ENCODE assay signal across 21 cellular contexts in the genomic region with DNA sequence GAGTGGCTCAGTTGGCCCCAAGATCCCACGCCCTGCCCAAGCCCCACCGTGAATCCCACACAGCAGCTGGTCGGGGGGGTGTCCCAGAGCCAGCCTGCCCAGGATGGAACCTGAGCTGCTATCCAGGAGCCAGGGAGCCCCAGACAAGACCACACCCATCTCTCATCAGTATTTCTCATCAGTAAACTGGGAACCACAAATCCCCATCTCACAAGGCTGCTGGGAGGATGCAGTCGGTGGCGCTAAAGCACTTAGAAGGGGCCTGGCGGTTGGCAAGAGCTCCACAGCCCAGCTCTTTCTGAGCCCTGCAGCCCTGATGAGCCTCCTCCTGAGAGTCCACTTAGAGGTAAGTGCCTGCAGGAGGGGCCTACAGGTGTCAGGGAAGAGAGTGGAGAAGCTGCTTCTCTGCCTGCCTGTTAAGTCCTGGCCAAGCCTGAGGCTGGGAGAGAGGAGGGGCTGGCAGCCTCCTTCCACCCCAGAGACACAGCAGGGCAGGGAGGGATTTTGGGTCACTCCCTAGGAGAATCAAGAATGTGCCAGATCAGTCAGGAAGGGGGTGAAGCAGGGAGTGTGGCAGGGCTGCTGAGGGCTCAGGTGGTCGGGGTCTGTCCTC. TPM values are rescaled to one million over a fixed set of nuclear protein-coding genes. Genes with fewer than 3 reads are reported as not detected.
DNase-seq lines count a peak whose midpoint lies in the region; ATAC-seq and TF ChIP-seq lines count a peak whose summit lies in the region.
"Had no signal": no experiment of that assay in that cellular context is flagged by ENCODE, and none has a peak within 500 bp of the region (broad histone marks: within the 10 kb centered on the region; RNA-seq: fewer than 3 reads in every experiment).

No MANE protein-coding gene starts in this region.

- H3F3A ChIP-seq in GM23338 (replicated peaks; ENCODE audit: low read depth): no peaks in the 10 kb centered on the region

- H3K4me1 ChIP-seq in GM23338 (ENCODE audit: insufficient read depth): peaks cover 15% of the 10 kb centered on the region
- H3K4me1 ChIP-seq: parathyroid adenoma had no signal

- no peak overlapping the region for H3K4me2 ChIP-seq in GM23338
- H3K4me2 ChIP-seq: KMS-11 had no signal

- no peak for TF ChIP-seq POLR2A in erythroblast (IDR thresholded peaks at IDR 0.05; ENCODE audit: low read length)

- no peak overlapping the region for H3K4me3 ChIP-seq in GM23338
- H3K4me3 ChIP-seq: suprapubic skin had no signal

- no peak overlapping the region for H3K27ac Mint-ChIP-seq in GM23338
- H3K27ac Mint-ChIP-seq in endothelial cell (ENCODE audit: unreplicated experiment): no peak overlapping the region
- H3K27ac Mint-ChIP-seq: activated CD8-positive, alpha-beta T cell treated with anti-CD3 and anti-CD28 coated beads for 36 hours; activated naive CD8-positive, alpha-beta T cell treated with anti-CD3 and anti-CD28 coated beads for 36 hours had no signal

- no peaks in the 10 kb centered on the region for H3K27me3 ChIP-seq in GM23338 (ENCODE audit: insufficient read depth)
- H3K27me3 ChIP-seq: suprapubic skin had no signal

- H4K20me1 ChIP-seq in GM23338 (replicated peaks; ENCODE audit: insufficient read depth): no peaks in the 10 kb centered on the region; the same call in 1 of the 2 replicates

- peaks cover 11% of the 10 kb centered on the region for H3K79me2 ChIP-seq in GM23338 (replicated peaks; ENCODE audit: insufficient read depth)
- H3K79me2 ChIP-seq: parathyroid adenoma had no signal

- H3K27me3 Mint-ChIP-seq in GM23338 (ENCODE audit: insufficient read depth, low read depth, poor library complexity) (no peaks in the 10 kb centered on the region), endothelial cell (ENCODE audit: unreplicated experiment) (peaks cover 9% of the 10 kb centered on the region)
- H3K27me3 Mint-ChIP-seq: activated CD8-positive, alpha-beta T cell treated with anti-CD3 and anti-CD28 coated beads for 36 hours; activated naive CD8-positive, alpha-beta T cell treated with anti-CD3 and anti-CD28 coated beads for 36 hours; naive B cell had no signal

- H3K36me3 Mint-ChIP-seq in GM23338 (ENCODE audit: low read depth): peaks cover 9% of the 10 kb centered on the region
- H3K36me3 Mint-ChIP-seq in endothelial cell (ENCODE audit: low read depth, unreplicated experiment): peaks cover 10% of the 10 kb centered on the region
- H3K36me3 Mint-ChIP-seq: activated naive CD8-positive, alpha-beta T cell treated with anti-CD3 and anti-CD28 coated beads for 36 hours had no signal

- no peak overlapping the region for H2AFZ ChIP-seq in GM23338
- H2AFZ ChIP-seq: parathyroid adenoma had no signal

- no peaks in the 10 kb centered on the region for H3K36me3 ChIP-seq in GM23338 (ENCODE audit: insufficient read depth)
- H3K36me3 ChIP-seq: suprapubic skin, WERI-Rb-1 had no signal

- TF ChIP-seq CTCF in GM23338 (conservative IDR thresholded peaks at IDR 0.05; ENCODE audit: low read depth in 2 of 2): peak in 1 of 2 experiments; percentile 6; a peak in 1 of 4 replicates
- no peak for TF ChIP-seq CTCF in endothelial cell (IDR thresholded peaks at IDR 0.05; ENCODE audit: unreplicated experiment)

- no peaks in the 10 kb centered on the region for H3K9me2 ChIP-seq in GM23338 (ENCODE audit: insufficient read depth)

- H3K4me3 Mint-ChIP-seq in GM23338 (no peak overlapping the region), endothelial cell (ENCODE audit: unreplicated experiment) (no peak overlapping the region)
- H3K4me3 Mint-ChIP-seq: activated CD8-positive, alpha-beta T cell treated with anti-CD3 and anti-CD28 coated beads for 36 hours; activated naive CD8-positive, alpha-beta T cell treated with anti-CD3 and anti-CD28 coated beads for 36 hours had no signal

- H3K4me1 Mint-ChIP-seq in GM23338 (peaks cover 24% of the 10 kb centered on the region), endothelial cell (ENCODE audit: unreplicated experiment) (peaks cover 16% of the 10 kb centered on the region)
- H3K4me1 Mint-ChIP-seq: activated naive CD8-positive, alpha-beta T cell treated with anti-CD3 and anti-CD28 coated beads for 36 hours had no signal

- DNase-seq in A172 (ENCODE audit: low spot score): peak; percentile 46
- no peak for DNase-seq in GM23338 (ENCODE audit: low spot score)
- DNase-seq in NCI-H2227 (lab: John Stamatoyannopoulos, UW; ENCODE audit: unreplicated experiment): peak; percentile 70
- DNase-seq in erythroblast (lab: John Stamatoyannopoulos, UW): peak; percentile 31 to 37
- DNase-seq in COLO668 (lab: John Stamatoyannopoulos, UW; ENCODE audit: unreplicated experiment): no peak
- DNase-seq in endothelial cell (ENCODE audit: low spot score): no peak
- DNase-seq: activated CD8-positive, alpha-beta T cell treated with anti-CD3 and anti-CD28 coated beads for 36 hours; activated naive CD8-positive, alpha-beta T cell treated with anti-CD3 and anti-CD28 coated beads for 36 hours; activated T-cell treated with anti-CD3 and anti-CD28 coated beads, Interleukin-2, amount 50 U/mL, for 48 hours; COR-L47; naive B cell; NCI-H1092; NK-92 treated with Interleukin-12 subunit alpha and Interleukin-12 subunit beta, amount 100 ng/mL, for 24 hours; small intestine; stimulated activated CD4-positive, alpha-beta T cell treated with anti-CD3 and anti-CD28 coated beads, Interleukin-4, amount 100 ng/mL, for 24 hours; WERI-Rb-1 had no signal

- ATAC-seq in GM23338: peak; percentile 22
- ATAC-seq in GM19467 (IDR thresholded peaks at IDR 0.05; ENCODE audit: unreplicated experiment): no peak
- no peak for ATAC-seq in HG02852 (IDR thresholded peaks at IDR 0.05; ENCODE audit: unreplicated experiment)
- ATAC-seq: activated CD8-positive, alpha-beta T cell treated with anti-CD3 and anti-CD28 coated beads for 36 hours had no signal

- H3K27ac ChIP-seq in GM23338 (ENCODE audit: low read depth): no peak overlapping the region
- H3K27ac ChIP-seq: KMS-11, parathyroid adenoma, suprapubic skin, WERI-Rb-1 had no signal

- H3K9me3 Mint-ChIP-seq in GM23338 (no peaks in the 10 kb centered on the region), endothelial cell (ENCODE audit: unreplicated experiment) (no peaks in the 10 kb centered on the region)
- H3K9me3 Mint-ChIP-seq: activated CD8-positive, alpha-beta T cell treated with anti-CD3 and anti-CD28 coated beads for 36 hours; activated naive CD8-positive, alpha-beta T cell treated with anti-CD3 and anti-CD28 coated beads for 36 hours; naive B cell had no signal

TF ChIP-seq in GM23338, 12 proteins besides CTCF, POLR2A, EP300 and RAD21:
- no peak for TF ChIP-seq ETS1 (IDR thresholded peaks at IDR 0.05)
TF ChIP-seq in GM23338: peak in this region for 0.

RNA-seq across cellular contexts. Expression of gene FADS3, which starts 6.1 kb away (rescaled TPM):
- total RNA-seq in A172 (2014; rRNA removed; shearing (Covaris generic)): 139 and 190 TPM in 2 replicates
- total RNA-seq in GM23338 (2014; rRNA removed; shearing (Covaris generic)): 73.5 and 91.4 TPM in 2 replicates
- 44.4 and 44.6 TPM in 2 replicates for polyA plus RNA-seq in GM23338 (2016; fragmentation: Nextera tagmentation; extraction: Ambion mirVana)
- 42.0 TPM for total RNA-seq in endothelial cell (ENCODE audit: unreplicated experiment)

RNA-seq across cellular contexts. Expression of gene RAB3IL1, which starts 32.1 kb away (rescaled TPM):
- 2.4 and 8.5 TPM in 2 replicates for total RNA-seq in A172 (2014; rRNA removed; shearing (Covaris generic))
- total RNA-seq in GM23338 (2014; rRNA removed; shearing (Covaris generic)): 2.7 and 4.0 TPM in 2 replicates
- polyA plus RNA-seq in GM23338 (2016; fragmentation: Nextera tagmentation; extraction: Ambion mirVana): 3.4 and 3.9 TPM in 2 replicates
- 8.9 TPM for total RNA-seq in endothelial cell (ENCODE audit: unreplicated experiment)
- total RNA-seq: activated CD8-positive, alpha-beta T cell treated with anti-CD3 and anti-CD28 coated beads for 36 hours; activated naive CD8-positive, alpha-beta T cell treated with anti-CD3 and anti-CD28 coated beads for 36 hours had no signal

RNA-seq across cellular contexts. Expression of gene FADS2, which starts 57.2 kb away (rescaled TPM):
- total RNA-seq in A172 (2014; rRNA removed; shearing (Covaris generic)): 151 and 340 TPM in 2 replicates
- total RNA-seq in GM23338 (2014; rRNA removed; shearing (Covaris generic)): 354 and 392 TPM in 2 replicates
- polyA plus RNA-seq in GM23338 (2016; fragmentation: Nextera tagmentation; extraction: Ambion mirVana): 124 and 126 TPM in 2 replicates
- 682 TPM for total RNA-seq in endothelial cell (ENCODE audit: unreplicated experiment)

Comparison
In these comparisons a context has a peak if more than half of its experiments do, and no peak if none do; other contexts are left out.
1. DNase-seq: peak in A172 (single experiment), NCI-H2227 (single experiment) and erythroblast (2 of 2); none in GM23338 (single experiment), COLO668 (single experiment) and endothelial cell (single experiment).